1 cellular context compared by ENCODE assay signal in the genomic region with DNA sequence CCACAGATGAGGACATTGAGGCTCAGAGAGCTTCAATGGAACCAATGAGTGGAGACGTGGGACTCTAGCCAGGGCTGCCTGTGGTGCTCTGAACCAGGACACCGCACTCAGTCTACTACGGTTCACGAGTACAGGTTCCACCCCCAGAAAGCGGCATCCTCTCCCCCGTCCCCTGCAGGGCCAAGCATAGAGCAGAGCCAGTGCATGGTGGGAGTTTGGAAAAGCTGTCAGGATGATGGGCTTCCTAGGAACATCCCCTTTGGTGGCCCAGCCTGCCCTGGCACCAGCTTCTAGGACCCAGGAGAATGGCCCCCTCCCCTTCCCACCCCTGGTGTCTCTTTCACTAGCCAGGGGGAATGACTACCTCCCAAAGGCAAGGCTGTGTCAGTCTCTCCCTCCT.
TF ChIP-seq lines count a peak whose summit lies in the region.

No MANE protein-coding gene starts in this region.

TF ChIP-seq in K562, 482 proteins besides CTCF, POLR2A, EP300 and RAD21:
- TF ChIP-seq CCAR2 (IDR thresholded peaks at IDR 0.05; ENCODE audit: low read depth, low read length) (no peak), RBM25 (IDR thresholded peaks at IDR 0.05; ENCODE audit: low read depth, low read length, severe bottlenecking) (peak; percentile 27), ELF1 (tag; IDR thresholded peaks at IDR 0.05) (no peak)
